In genomic region chr5:77272206-77272605, GRCh38 we compare ENCODE assay signal across 23 cellular contexts.
"Had no signal": no experiment of that assay in that cellular context is flagged by ENCODE, and none has a peak within 500 bp of the region (broad histone marks: within the 10 kb centered on the region; RNA-seq: fewer than 3 reads in every experiment).

No MANE protein-coding gene starts in this region.

- FAIRE-seq: bronchial epithelial cell, frontal cortex had no signal

- H3K27ac Mint-ChIP-seq: activated B cell treated with CpG ODN at 0.5 μM for 24 hours; activated CD4-positive, alpha-beta T cell treated with anti-CD3 and anti-CD28 coated beads, Interleukin-2, amount 10 ng/mL, durations not matched to agents 7 days and 5 days; activated naive CD4-positive, alpha-beta T cell treated with anti-CD3 and anti-CD28 coated beads, Interleukin-2, amount 10 ng/mL, durations not matched to agents 7 days and 5 days; activated naive CD8-positive, alpha-beta T cell treated with anti-CD3 and anti-CD28 coated beads, Interleukin-2, amount 50 U/mL, for 24 hours; dendritic cell treated with granulocyte-macrophage colony-stimulating factor and Interleukin-4, amounts not matched to agents 40 ng/mL and 50 ng/mL, for 4 days; mesothelial cell of epicardium; nephron; T-helper 2 cell treated with Interferon-gamma antibody and Interleukin-4, amounts not matched to agents 5 μg/mL and 100 μg/mL, for 36 hours had no signal

- H3K27ac ChIP-seq: ascending aorta, heart left ventricle, left lung, parathyroid adenoma, tibial artery had no signal

- H3K4me1 ChIP-seq: ascending aorta, heart left ventricle, left lung, parathyroid adenoma, tibial artery had no signal

- H3K36me3 Mint-ChIP-seq: activated naive CD4-positive, alpha-beta T cell treated with anti-CD3 and anti-CD28 coated beads, Interleukin-2, amount 10 ng/mL, durations not matched to agents 7 days and 5 days had no signal

- H3K36me3 ChIP-seq: ascending aorta, heart left ventricle, left lung, tibial artery had no signal

- H3K4me1 Mint-ChIP-seq: activated B cell treated with CpG ODN at 0.5 μM for 24 hours, mesothelial cell of epicardium, nephron had no signal

- H3K79me2 ChIP-seq: parathyroid adenoma had no signal

- H3K4me3 Mint-ChIP-seq: activated B cell treated with CpG ODN at 0.5 μM for 24 hours; activated CD4-positive, alpha-beta T cell treated with anti-CD3 and anti-CD28 coated beads, Interleukin-2, amount 10 ng/mL, durations not matched to agents 7 days and 5 days; activated naive CD4-positive, alpha-beta T cell treated with anti-CD3 and anti-CD28 coated beads, Interleukin-2, amount 10 ng/mL, durations not matched to agents 7 days and 5 days; activated naive CD8-positive, alpha-beta T cell treated with anti-CD3 and anti-CD28 coated beads, Interleukin-2, amount 50 U/mL, for 24 hours; dendritic cell treated with granulocyte-macrophage colony-stimulating factor and Interleukin-4, amounts not matched to agents 40 ng/mL and 50 ng/mL, for 4 days; mesothelial cell of epicardium; nephron; T-helper 2 cell treated with Interferon-gamma antibody and Interleukin-4, amounts not matched to agents 5 μg/mL and 100 μg/mL, for 36 hours had no signal

- H2AFZ ChIP-seq: parathyroid adenoma had no signal

- H3K27me3 ChIP-seq: ascending aorta, heart left ventricle, left lung, tibial artery had no signal

- H3K9me3 ChIP-seq: ascending aorta, left lung had no signal

- H3K9ac ChIP-seq: parathyroid adenoma had no signal

- H3K9me3 Mint-ChIP-seq: activated B cell treated with CpG ODN at 0.5 μM for 24 hours; activated naive CD4-positive, alpha-beta T cell treated with anti-CD3 and anti-CD28 coated beads, Interleukin-2, amount 10 ng/mL, durations not matched to agents 7 days and 5 days had no signal

- DNase-seq: activated B cell treated with CpG ODN at 0.5 μM for 24 hours; activated CD4-positive, alpha-beta T cell treated with anti-CD3 and anti-CD28 coated beads, Interleukin-2, amount 10 ng/mL, durations not matched to agents 7 days and 5 days; activated CD8-positive, alpha-beta memory T cell treated with anti-CD3 and anti-CD28 coated beads, Interleukin-2, amount 50 U/mL, for 4 hours; activated effector memory CD4-positive, alpha-beta T cell treated with Interleukin-2 at 50 U/mL for 16 hours; activated naive CD4-positive, alpha-beta T cell treated with anti-CD3 and anti-CD28 coated beads, Interleukin-2, amount 10 ng/mL, durations not matched to agents 7 days and 5 days; activated naive CD8-positive, alpha-beta T cell treated with anti-CD3 and anti-CD28 coated beads, Interleukin-2, amount 50 U/mL, for 24 hours; activated T-cell treated with anti-CD3 and anti-CD28 coated beads, Interleukin-2, amount 50 U/mL, for 48 hours; cerebellar nuclear complex; effector CD8-positive, alpha-beta T cell; heart left ventricle; left lung; stimulated activated CD4-positive, alpha-beta T cell treated with anti-CD3 and anti-CD28 coated beads, Interleukin-12 subunit alpha, Interleukin-12 subunit beta, amount 100 ng/mL, for 4 hours; stimulated activated CD4-positive, alpha-beta T cell treated with anti-CD3 and anti-CD28 coated beads, Interleukin-1b, Interleukin-23, amount 100 ng/mL, for 48 hours; stimulated activated naive CD4-positive, alpha-beta T cell treated with Interleukin-2 at 50 U/mL for 16 hours; tibial artery had no signal

- H3K4me3 ChIP-seq: ascending aorta, heart left ventricle, left lung, tibial artery had no signal
